Comparison of ENCODE assay signal across 2 cellular contexts in genomic region chr15:25960273-25960672, GRCh38.
TF ChIP-seq lines count a peak whose summit lies in the region.

No MANE protein-coding gene starts in this region.

TF ChIP-seq in HepG2, 621 proteins besides CTCF, POLR2A, EP300 and RAD21 (continued from another document):
- TF ChIP-seq CEBPB (IDR thresholded peaks at IDR 0.05; ENCODE audit: borderline replicate concordance, low read depth, low read length): peak; percentile 67; the same call in 1 of the 2 replicates
- no peak for TF ChIP-seq ZNF484 (CRISPR knock-in tag; IDR thresholded peaks at IDR 0.05; ENCODE audit: borderline replicate concordance, low read depth)

TF ChIP-seq in H1, 55 proteins besides CTCF, POLR2A, EP300 and RAD21 (continued from another document):
- TF ChIP-seq CHD1 (IDR thresholded peaks at IDR 0.05; ENCODE audit: low read depth, low read length): no peak
